Comparison of ENCODE assay signal across 19 cellular contexts in the genomic region with DNA sequence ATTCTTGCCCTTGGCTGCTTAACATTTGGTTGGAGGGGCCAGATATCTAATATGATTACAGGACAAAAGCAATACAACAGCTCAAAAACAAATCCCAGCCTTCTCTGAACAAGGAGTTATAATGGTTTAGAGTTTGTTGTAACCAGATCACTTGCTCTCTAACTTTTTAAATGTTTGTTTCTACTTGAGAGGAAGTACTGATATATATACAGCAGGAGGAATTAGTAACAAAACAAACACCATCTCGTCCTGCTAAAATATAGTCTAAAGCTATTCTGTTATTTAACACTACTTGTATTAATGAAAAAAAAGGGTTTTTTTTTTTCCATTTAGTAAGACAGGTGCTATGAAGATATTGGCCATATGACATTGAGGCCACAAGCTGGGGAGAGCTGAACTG.
DNase-seq lines count a peak whose midpoint lies in the region; ATAC-seq, FAIRE-seq and TF ChIP-seq lines count a peak whose summit lies in the region.
"Had no signal": no experiment of that assay in that cellular context is flagged by ENCODE, and none has a peak within 500 bp of the region (broad histone marks: within the 10 kb centered on the region; RNA-seq: fewer than 3 reads in every experiment).

No MANE protein-coding gene starts in this region.

- peak overlapping the region; percentile 80 to 96 for H3K27ac ChIP-seq in A549
- H3K27ac ChIP-seq in VCaP, result peak overlapping the region; percentile 26; the same call in 1 of the 2 replicates
- H3K27ac ChIP-seq in left ventricle myocardium inferior (replicated peaks), result no peak overlapping the region
- H3K27ac ChIP-seq: BLaER1 treated with 17β-estradiol and CSF1 and Interleukin-3, amounts not matched to agents 10 nM and 100 nM; C4-2B had no signal

- H3K36me3 Mint-ChIP-seq in Caco-2 (ENCODE audit: insufficient read depth, unreplicated experiment), result peaks cover 29% of the 10 kb centered on the region
- H3K36me3 Mint-ChIP-seq: CD8-positive, alpha-beta T cell had no signal

- POLR2A ChIA-PET in A549 (lab: Yijun Ruan, JAX) (interaction anchor here (0.9 to 1.3 kb wide), 2 partner anchors 11 to 61 kb away, joined by 3 to 8 read pairs; a partner anchor contains a TSS), Caco-2 (lab: Charles Lee) (no interaction called here)

- no peak for DNase-seq in A549 (ENCODE audit: low read depth in 1 of 2, low spot score in 1 of 2)
- no peak for DNase-seq in Caco-2
- no peak for DNase-seq in HPDE6-E6E7 (ENCODE audit: extremely low spot score)
- no peak for DNase-seq in left ventricle myocardium inferior
- DNase-seq: 8988T; AML-193; CD4-positive, alpha-beta T cell; CD8-positive, alpha-beta T cell; DMS79 treated with DMSO at 0.1 percent for 48 hours; GF-D8 had no signal

- H3K4me2 ChIP-seq in A549, result no peak overlapping the region
- H3K4me2 ChIP-seq: BLaER1 treated with 17β-estradiol and CSF1 and Interleukin-3, amounts not matched to agents 10 nM and 100 nM had no signal

- CTCF ChIA-PET in A549 (lab: Yijun Ruan, JAX) (interaction anchor here (0.6 to 2.2 kb wide), 8 partner anchors 9 to 221 kb away, joined by 3 to 12 read pairs (median 3); no protein-coding TSS in a partner anchor), Caco-2 (lab: Charles Lee) (interaction anchor here (0.5 kb wide), 1 partner anchor 136 kb away, joined by 3 read pairs; no protein-coding TSS in a partner anchor)

- intact Hi-C loops in Caco-2 (cut with micrococcal nuclease; ENCODE audit: unreplicated experiment) (no loop called here), left ventricle myocardium inferior (cut with micrococcal nuclease) (no loop called here)

- TF ChIP-seq POLR2A in A549 (IDR thresholded peaks at IDR 0.05; ENCODE audit: low read length), result no peak

- H3K36me3 ChIP-seq in Caco-2 (ENCODE audit: control insufficient read depth, insufficient read depth, low read length), result no peaks in the 10 kb centered on the region
- H3K36me3 ChIP-seq in left ventricle myocardium inferior, result no peaks in the 10 kb centered on the region
- H3K36me3 ChIP-seq: BLaER1 treated with 17β-estradiol and CSF1 and Interleukin-3, amounts not matched to agents 10 nM and 100 nM had no signal

- no peak overlapping the region for H3K4me3 Mint-ChIP-seq in Caco-2 (ENCODE audit: unreplicated experiment)
- H3K4me3 Mint-ChIP-seq: B cell; CD4-positive, alpha-beta T cell; CD8-positive, alpha-beta T cell had no signal

- peak; percentile 79 for FAIRE-seq in A549 (lab: Jason Lieb, UNC)
- FAIRE-seq: A204.1, D721Med, G401.6, GM12891, GM19239 had no signal

- H3K4me3 ChIP-seq in A549, result no peak overlapping the region
- no peak overlapping the region for H3K4me3 ChIP-seq in Caco-2 (ENCODE audit: low read depth, low read length)
- H3K4me3 ChIP-seq in left ventricle myocardium inferior, result no peak overlapping the region
- H3K4me3 ChIP-seq: BLaER1 treated with 17β-estradiol and CSF1 and Interleukin-3, amounts not matched to agents 10 nM and 100 nM had no signal

- ATAC-seq in A549, result no peak
- ATAC-seq: CD8-positive, alpha-beta T cell had no signal

- 21% methylated on average over 1 of the region's 1 CpG for WGBS in A549 (ENCODE audit: missing lambda C conversion rate)

- H3K9me3 Mint-ChIP-seq in Caco-2 (ENCODE audit: unreplicated experiment), result peaks cover under 1% of the 10 kb centered on the region
- H3K9me3 Mint-ChIP-seq: CD4-positive, alpha-beta T cell; CD8-positive, alpha-beta T cell had no signal

- H3K4me1 Mint-ChIP-seq in Caco-2 (ENCODE audit: low read depth, unreplicated experiment), result peaks cover 50% of the 10 kb centered on the region

- no peak for TF ChIP-seq EP300 in A549 (IDR thresholded peaks at IDR 0.05)

- TF ChIP-seq CTCF in A549 (IDR thresholded peaks at IDR 0.05) (no peak), Caco-2 (IDR thresholded peaks at IDR 0.05; ENCODE audit: insufficient read depth in 1 of 2, low read depth in 1 of 2, low read length in 1 of 2, severe bottlenecking in 1 of 2, unreplicated experiment in 1 of 2) (no peak), VCaP (conservative IDR thresholded peaks at IDR 0.05) (no peak), left ventricle myocardium inferior (IDR thresholded peaks at IDR 0.05; ENCODE audit: borderline replicate concordance) (no peak)

- peak overlapping the region; percentile 48 for H3K27ac Mint-ChIP-seq in Caco-2 (ENCODE audit: unreplicated experiment)
- H3K27ac Mint-ChIP-seq: B cell; CD4-positive, alpha-beta T cell; CD8-positive, alpha-beta T cell had no signal

- no peaks in the 10 kb centered on the region for H3K27me3 Mint-ChIP-seq in Caco-2 (ENCODE audit: insufficient read depth, unreplicated experiment)

- no peaks in the 10 kb centered on the region for H3K27me3 ChIP-seq in Caco-2 (replicated peaks; ENCODE audit: control insufficient read depth, insufficient read depth, low read length)
- H3K27me3 ChIP-seq in left ventricle myocardium inferior (ENCODE audit: low read depth), result peaks cover 19% of the 10 kb centered on the region
- H3K27me3 ChIP-seq: BLaER1 treated with 17β-estradiol and CSF1 and Interleukin-3, amounts not matched to agents 10 nM and 100 nM had no signal

- no peak for TF ChIP-seq RAD21 in A549 (conservative IDR thresholded peaks at IDR 0.05 in 1 of 2, IDR thresholded peaks at IDR 0.05 in 1 of 2)

- H3K9me3 ChIP-seq in A549 (no peaks in the 10 kb centered on the region), Caco-2 (no peaks in the 10 kb centered on the region), left ventricle myocardium inferior (replicated peaks) (no peaks in the 10 kb centered on the region)

- peaks cover 45% of the 10 kb centered on the region for H3K4me1 ChIP-seq in A549
- H3K4me1 ChIP-seq in Caco-2, result peaks cover 67% of the 10 kb centered on the region
- peaks cover 12% of the 10 kb centered on the region for H3K4me1 ChIP-seq in left ventricle myocardium inferior
- H3K4me1 ChIP-seq: BLaER1 treated with 17β-estradiol and CSF1 and Interleukin-3, amounts not matched to agents 10 nM and 100 nM had no signal

- no TSS peak for BruUV-seq in Caco-2 (replicated peaks; lab: Mats Ljungman, UMichigan)

TF ChIP-seq in A549, 52 proteins besides CTCF, POLR2A, EP300 and RAD21:
- no peak for TF ChIP-seq MAFK (IDR thresholded peaks at IDR 0.05; ENCODE audit: partially characterized antibody)
- TF ChIP-seq, protein P1, sequence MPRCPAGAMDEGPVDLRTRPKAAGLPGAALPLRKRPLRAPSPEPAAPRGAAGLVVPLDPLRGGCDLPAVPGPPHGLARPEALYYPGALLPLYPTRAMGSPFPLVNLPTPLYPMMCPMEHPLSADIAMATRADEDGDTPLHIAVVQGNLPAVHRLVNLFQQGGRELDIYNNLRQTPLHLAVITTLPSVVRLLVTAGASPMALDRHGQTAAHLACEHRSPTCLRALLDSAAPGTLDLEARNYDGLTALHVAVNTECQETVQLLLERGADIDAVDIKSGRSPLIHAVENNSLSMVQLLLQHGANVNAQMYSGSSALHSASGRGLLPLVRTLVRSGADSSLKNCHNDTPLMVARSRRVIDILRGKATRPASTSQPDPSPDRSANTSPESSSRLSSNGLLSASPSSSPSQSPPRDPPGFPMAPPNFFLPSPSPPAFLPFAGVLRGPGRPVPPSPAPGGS (IDR thresholded peaks at IDR 0.05), result no peak
- TF ChIP-seq ESRRA (IDR thresholded peaks at IDR 0.05; ENCODE audit: borderline replicate concordance, low read length), result no peak
- TF ChIP-seq, protein P2, sequence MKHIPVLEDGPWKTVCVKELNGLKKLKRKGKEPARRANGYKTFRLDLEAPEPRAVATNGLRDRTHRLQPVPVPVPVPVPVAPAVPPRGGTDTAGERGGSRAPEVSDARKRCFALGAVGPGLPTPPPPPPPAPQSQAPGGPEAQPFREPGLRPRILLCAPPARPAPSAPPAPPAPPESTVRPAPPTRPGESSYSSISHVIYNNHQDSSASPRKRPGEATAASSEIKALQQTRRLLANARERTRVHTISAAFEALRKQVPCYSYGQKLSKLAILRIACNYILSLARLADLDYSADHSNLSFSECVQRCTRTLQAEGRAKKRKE (CRISPR knock-in tag; IDR thresholded peaks at IDR 0.05; ENCODE audit: low read depth), result no peak
- TF ChIP-seq RNF2 (IDR thresholded peaks at IDR 0.05; ENCODE audit: borderline replicate concordance, low read depth), result no peak
- TF ChIP-seq FOSB (CRISPR knock-in tag; IDR thresholded peaks at IDR 0.05), result no peak
- no peak for TF ChIP-seq CHD2 (IDR thresholded peaks at IDR 0.05; ENCODE audit: low read length, partially characterized antibody)
- no peak for TF ChIP-seq HOXA7 (CRISPR knock-in tag; IDR thresholded peaks at IDR 0.05)
- TF ChIP-seq HOXB5 (CRISPR knock-in tag; IDR thresholded peaks at IDR 0.05), result no peak
- no peak for TF ChIP-seq MYC (IDR thresholded peaks at IDR 0.05; ENCODE audit: borderline replicate concordance, low read length)
- TF ChIP-seq KDM1A (IDR thresholded peaks at IDR 0.05; ENCODE audit: low read depth), result no peak
- no peak for TF ChIP-seq CEBPB (IDR thresholded peaks at IDR 0.05)
- no peak for TF ChIP-seq ZC3H11A (IDR thresholded peaks at IDR 0.05)
- TF ChIP-seq RFX5 (IDR thresholded peaks at IDR 0.05), result no peak
- TF ChIP-seq CBX8 (IDR thresholded peaks at IDR 0.05), result no peak
- TF ChIP-seq NPAS2 (CRISPR knock-in tag; IDR thresholded peaks at IDR 0.05; ENCODE audit: borderline replicate concordance), result no peak
- no peak for TF ChIP-seq SMC3 (IDR thresholded peaks at IDR 0.05)
- TF ChIP-seq, protein P3, sequence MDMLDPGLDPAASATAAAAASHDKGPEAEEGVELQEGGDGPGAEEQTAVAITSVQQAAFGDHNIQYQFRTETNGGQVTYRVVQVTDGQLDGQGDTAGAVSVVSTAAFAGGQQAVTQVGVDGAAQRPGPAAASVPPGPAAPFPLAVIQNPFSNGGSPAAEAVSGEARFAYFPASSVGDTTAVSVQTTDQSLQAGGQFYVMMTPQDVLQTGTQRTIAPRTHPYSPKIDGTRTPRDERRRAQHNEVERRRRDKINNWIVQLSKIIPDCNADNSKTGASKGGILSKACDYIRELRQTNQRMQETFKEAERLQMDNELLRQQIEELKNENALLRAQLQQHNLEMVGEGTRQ (IDR thresholded peaks at IDR 0.05), result no peak
- no peak for TF ChIP-seq ZFP36 (IDR thresholded peaks at IDR 0.05; ENCODE audit: borderline replicate concordance, partially characterized antibody)
- TF ChIP-seq, protein P4, sequence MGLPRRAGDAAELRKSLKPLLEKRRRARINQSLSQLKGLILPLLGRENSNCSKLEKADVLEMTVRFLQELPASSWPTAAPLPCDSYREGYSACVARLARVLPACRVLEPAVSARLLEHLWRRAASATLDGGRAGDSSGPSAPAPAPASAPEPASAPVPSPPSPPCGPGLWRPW (IDR thresholded peaks at IDR 0.05), result no peak
TF ChIP-seq in A549: peak in this region for 0.
